Comparison of ENCODE assay signal across 28 cellular contexts in the genomic region with DNA sequence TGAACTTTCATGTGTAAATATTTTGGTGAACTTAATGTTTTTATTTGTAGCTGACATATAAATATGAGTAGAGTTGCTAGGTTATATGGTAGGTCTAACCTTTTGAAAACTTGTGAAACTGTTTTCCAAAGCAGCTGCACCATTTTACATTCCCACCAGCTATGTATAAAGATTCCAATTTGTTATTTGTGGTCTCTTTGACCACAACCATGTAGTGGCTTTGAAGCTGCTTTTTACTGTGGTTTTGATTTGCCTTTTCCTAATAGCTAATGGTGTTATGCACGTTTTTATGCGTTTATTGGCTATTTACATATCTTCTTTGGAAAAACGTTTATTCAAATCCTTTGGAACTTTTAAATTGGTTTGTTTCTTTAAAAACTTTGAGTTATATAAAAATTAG. TPM values are rescaled to one million over a fixed set of nuclear protein-coding genes. Genes with fewer than 3 reads are reported as not detected.
DNase-seq lines count a peak whose midpoint lies in the region; ATAC-seq, FAIRE-seq and TF ChIP-seq lines count a peak whose summit lies in the region.
"Had no signal": no experiment of that assay in that cellular context is flagged by ENCODE, and none has a peak within 500 bp of the region (broad histone marks: within the 10 kb centered on the region; RNA-seq: fewer than 3 reads in every experiment).

No MANE protein-coding gene starts in this region.

- no peaks in the 10 kb centered on the region for H3K4me1 ChIP-seq in colonic mucosa

- TF ChIP-seq CTCF in colonic mucosa (IDR thresholded peaks at IDR 0.05): no peak

- peaks cover 3 to 5% of the 10 kb centered on the region in 2 donors for H3K4me1 Mint-ChIP-seq in natural killer cell treated with Interleukin-12 subunit alpha and Interleukin-12 subunit beta and Interleukin-15 and Interleukin-18, amount 100 ng/mL, for 72 hours (ENCODE audit: low read depth in 2 of 2)
- peaks cover 6% of the 10 kb centered on the region for H3K4me1 Mint-ChIP-seq in stimulated activated effector memory CD8-positive, alpha-beta T cell treated with anti-CD3 and anti-CD28 coated beads, Interleukin-12 subunit alpha, Interleukin-12 subunit beta, amount 100 ng/mL, for 72 hours

- H3K9ac ChIP-seq in colonic mucosa (ENCODE audit: low read depth in 2 of 2, low read length in 2 of 2): no peak overlapping the region
- H3K9ac ChIP-seq: BLaER1 had no signal

- peak; percentile 72 for FAIRE-seq in A204.1 (lab: Jason Lieb, UNC)
- FAIRE-seq: GM18507, H54 had no signal

- no peaks in the 10 kb centered on the region for H3K27me3 ChIP-seq in colonic mucosa
- H3K27me3 ChIP-seq: BLaER1 had no signal

- H3K4me3 ChIP-seq in colonic mucosa: no peak overlapping the region
- H3K4me3 ChIP-seq: BLaER1 had no signal

- H3K4me3 Mint-ChIP-seq in natural killer cell treated with Interleukin-12 subunit alpha and Interleukin-12 subunit beta and Interleukin-15 and Interleukin-18, amount 100 ng/mL, for 72 hours: no peak overlapping the region
- no peak overlapping the region for H3K4me3 Mint-ChIP-seq in stimulated activated effector memory CD8-positive, alpha-beta T cell treated with anti-CD3 and anti-CD28 coated beads, Interleukin-12 subunit alpha, Interleukin-12 subunit beta, amount 100 ng/mL, for 72 hours
- H3K4me3 Mint-ChIP-seq: CD4-positive, alpha-beta T cell had no signal

- H3K36me3 Mint-ChIP-seq in natural killer cell treated with Interleukin-12 subunit alpha and Interleukin-12 subunit beta and Interleukin-15 and Interleukin-18, amount 100 ng/mL, for 72 hours: no peaks in the 10 kb centered on the region
- H3K36me3 Mint-ChIP-seq in stimulated activated effector memory CD8-positive, alpha-beta T cell treated with anti-CD3 and anti-CD28 coated beads, Interleukin-12 subunit alpha, Interleukin-12 subunit beta, amount 100 ng/mL, for 72 hours: no peaks in the 10 kb centered on the region

- no peak for ATAC-seq in natural killer cell treated with Interleukin-12 subunit alpha and Interleukin-12 subunit beta and Interleukin-15 and Interleukin-18, amount 100 ng/mL, for 72 hours
- ATAC-seq in stimulated activated effector memory CD8-positive, alpha-beta T cell treated with anti-CD3 and anti-CD28 coated beads, Interleukin-12 subunit alpha, Interleukin-12 subunit beta, amount 100 ng/mL, for 72 hours: no peak

- intact Hi-C loops in colonic mucosa (cut with DNase I): no loop called here

- DNase-seq in NCI-H526 treated with DMSO at 0.1 percent for 48 hours (lab: John Stamatoyannopoulos, UW): peak; percentile 33
- peak; percentile 76 for DNase-seq in astrocyte of the hippocampus (ENCODE audit: low read depth, low spot score)
- peak; percentile 28 for DNase-seq in iris pigment epithelial cell (ENCODE audit: low read depth)
- DNase-seq in natural killer cell treated with Interleukin-12 subunit alpha and Interleukin-12 subunit beta and Interleukin-15 and Interleukin-18, amount 100 ng/mL, for 72 hours (ENCODE audit: low spot score): no peak
- no peak for DNase-seq in colonic mucosa
- DNase-seq in activated CD4-positive, alpha-beta T cell treated with anti-CD3 and anti-CD28 coated beads for 1 hour: no peak
- DNase-seq in stimulated activated effector memory CD8-positive, alpha-beta T cell treated with anti-CD3 and anti-CD28 coated beads, Interleukin-12 subunit alpha, Interleukin-12 subunit beta, amount 100 ng/mL, for 72 hours (ENCODE audit: low spot score in 2 of 2): no peak
- DNase-seq: 8988T; CD4-positive, alpha-beta T cell; COR-L47; DMS53; IMR-90; KG1; NCI-H1092; NCI-H1436; NCI-H187; NCI-H2081 treated with DMSO at 0.1 percent for 48 hours; NCI-H446; NCI-H524 treated with DMSO at 0.1 percent for 48 hours; SHP77 had no signal

- H3K36me3 ChIP-seq in colonic mucosa: no peaks in the 10 kb centered on the region

- H3K9me3 ChIP-seq in colonic mucosa: no peaks in the 10 kb centered on the region

- H3K9me3 Mint-ChIP-seq in natural killer cell treated with Interleukin-12 subunit alpha and Interleukin-12 subunit beta and Interleukin-15 and Interleukin-18, amount 100 ng/mL, for 72 hours: no peaks in the 10 kb centered on the region
- no peaks in the 10 kb centered on the region for H3K9me3 Mint-ChIP-seq in stimulated activated effector memory CD8-positive, alpha-beta T cell treated with anti-CD3 and anti-CD28 coated beads, Interleukin-12 subunit alpha, Interleukin-12 subunit beta, amount 100 ng/mL, for 72 hours
- H3K9me3 Mint-ChIP-seq: CD4-positive, alpha-beta T cell had no signal

- no peak overlapping the region for H3K27ac ChIP-seq in colonic mucosa
- H3K27ac ChIP-seq: BLaER1, RWPE1 had no signal

- no peak overlapping the region for H3K27ac Mint-ChIP-seq in natural killer cell treated with Interleukin-12 subunit alpha and Interleukin-12 subunit beta and Interleukin-15 and Interleukin-18, amount 100 ng/mL, for 72 hours
- H3K27ac Mint-ChIP-seq in stimulated activated effector memory CD8-positive, alpha-beta T cell treated with anti-CD3 and anti-CD28 coated beads, Interleukin-12 subunit alpha, Interleukin-12 subunit beta, amount 100 ng/mL, for 72 hours: no peak overlapping the region
- H3K27ac Mint-ChIP-seq: CD4-positive, alpha-beta T cell had no signal

- peaks cover 10 to 13% of the 10 kb centered on the region in 2 donors for H3K27me3 Mint-ChIP-seq in natural killer cell treated with Interleukin-12 subunit alpha and Interleukin-12 subunit beta and Interleukin-15 and Interleukin-18, amount 100 ng/mL, for 72 hours
- H3K27me3 Mint-ChIP-seq: CD4-positive, alpha-beta T cell had no signal

RNA-seq across cellular contexts. Expression of a gene that starts 10.3 kb away (rescaled TPM):
- 10 to 100 TPM in 1 of 2 donors, 1 to 10 TPM in 1; 5.4 to 16.6 TPM for total RNA-seq in natural killer cell treated with Interleukin-12 subunit alpha and Interleukin-12 subunit beta and Interleukin-15 and Interleukin-18, amount 100 ng/mL, for 72 hours
- total RNA-seq in colonic mucosa: 100 to 1,000 TPM; 606 to 666 TPM

RNA-seq across cellular contexts. Expression of a gene that starts 21.8 kb away (rescaled TPM):
- total RNA-seq in natural killer cell treated with Interleukin-12 subunit alpha and Interleukin-12 subunit beta and Interleukin-15 and Interleukin-18, amount 100 ng/mL, for 72 hours: not detected
- total RNA-seq in colonic mucosa: not detected
- total RNA-seq: CD4-positive, alpha-beta T cell; Daoy; G401; IMR-90; SK-MEL-5 had no signal

RNA-seq across cellular contexts. Expression of a gene that starts 59.2 kb away (rescaled TPM):
- total RNA-seq in natural killer cell treated with Interleukin-12 subunit alpha and Interleukin-12 subunit beta and Interleukin-15 and Interleukin-18, amount 100 ng/mL, for 72 hours: not detected
- total RNA-seq in colonic mucosa: not detected
- total RNA-seq: CD4-positive, alpha-beta T cell; Daoy; G401; IMR-90; SK-MEL-5 had no signal

Comparison
In these comparisons a context has a peak if more than half of its experiments do, and no peak if none do; other contexts are left out.
1. DNase-seq: peak in NCI-H526 treated with DMSO at 0.1 percent for 48 hours (single experiment), astrocyte of the hippocampus (single experiment) and iris pigment epithelial cell (single experiment); none in natural killer cell treated with Interleukin-12 subunit alpha and Interleukin-12 subunit beta and Interleukin-15 and Interleukin-18, amount 100 ng/mL, for 72 hours (single experiment), colonic mucosa (single experiment), activated CD4-positive, alpha-beta T cell treated with anti-CD3 and anti-CD28 coated beads for 1 hour (single experiment) and stimulated activated effector memory CD8-positive, alpha-beta T cell treated with anti-CD3 and anti-CD28 coated beads, Interleukin-12 subunit alpha, Interleukin-12 subunit beta, amount 100 ng/mL, for 72 hours (0 of 2).
2. RNA of a gene that starts 10.3 kb away (total RNA-seq): 606 to 666 TPM in colonic mucosa; 5.4 to 16.6 TPM in natural killer cell treated with Interleukin-12 subunit alpha and Interleukin-12 subunit beta and Interleukin-15 and Interleukin-18, amount 100 ng/mL, for 72 hours; every median in the first group is over 10 times any median in the second.